In the genomic region with DNA sequence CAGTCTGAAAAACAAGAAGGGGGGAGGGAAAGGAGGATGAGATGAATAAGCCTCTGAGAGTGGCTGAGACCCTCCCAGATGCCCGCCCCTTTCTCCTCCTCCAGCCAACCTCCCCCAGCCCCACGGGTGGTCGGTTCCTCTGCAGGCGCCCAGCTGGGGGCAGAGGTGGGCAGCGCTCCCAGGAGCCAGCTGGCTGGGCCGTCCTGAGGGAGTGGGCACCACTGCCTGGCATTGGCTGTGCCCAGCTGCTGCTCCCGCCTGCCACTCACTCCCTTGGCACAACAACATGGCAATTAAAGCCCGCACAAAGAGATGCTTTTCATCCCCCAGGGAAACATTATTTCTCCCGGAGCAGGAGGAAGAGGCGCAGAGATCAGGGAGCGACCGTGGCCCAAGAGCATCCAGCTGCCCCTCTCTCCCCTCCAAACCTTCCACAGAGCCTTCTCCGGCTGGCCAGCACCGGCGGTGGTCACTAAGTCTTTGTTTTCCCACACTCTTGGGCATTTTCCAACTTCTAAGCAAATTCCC, we compare ENCODE assay signal across 11 cellular contexts.
DNase-seq lines count a peak whose midpoint lies in the region; ATAC-seq and TF ChIP-seq lines count a peak whose summit lies in the region.
"Had no signal": no experiment of that assay in that cellular context is flagged by ENCODE, and none has a peak within 500 bp of the region (broad histone marks: within the 10 kb centered on the region; RNA-seq: fewer than 3 reads in every experiment).

No MANE protein-coding gene starts in this region.

- H3K4me1 ChIP-seq in A673 (ENCODE audit: insufficient read depth, low read length, poor library complexity, severe bottlenecking): peaks cover 34% of the 10 kb centered on the region
- peaks cover 5% of the 10 kb centered on the region for H3K4me1 ChIP-seq in endodermal cell (ENCODE audit: control insufficient read depth, insufficient read depth, low read length)

- no peak for ATAC-seq in effector memory CD8-positive, alpha-beta T cell (replicated peaks)
- no peak for ATAC-seq in HG03354 (IDR thresholded peaks at IDR 0.05; ENCODE audit: poor library complexity, severe bottlenecking, unreplicated experiment)

- intact Hi-C loops in A673 (cut with micrococcal nuclease; ENCODE audit: unreplicated experiment): loop anchor here (10.0 kb wide), 1 partner anchor 55 kb away; no protein-coding TSS in a partner anchor

- POLR2A ChIA-PET in A673 (lab: Charles Lee; ENCODE audit: low non-redundant PET): no interaction called here

- H3K27me3 Mint-ChIP-seq in endodermal cell (ENCODE audit: insufficient read depth): no peaks in the 10 kb centered on the region
- no peaks in the 10 kb centered on the region for H3K27me3 Mint-ChIP-seq in effector memory CD8-positive, alpha-beta T cell

- no peaks in the 10 kb centered on the region for H3K9me3 Mint-ChIP-seq in endodermal cell
- no peaks in the 10 kb centered on the region for H3K9me3 Mint-ChIP-seq in effector memory CD8-positive, alpha-beta T cell

- no peak overlapping the region for H3K4me3 ChIP-seq in A673 (ENCODE audit: low read depth, low read length, poor library complexity, severe bottlenecking)
- no peak overlapping the region for H3K4me3 ChIP-seq in endodermal cell (ENCODE audit: low read length)
- H3K4me3 ChIP-seq: cardiac muscle cell had no signal

- H3K9me3 ChIP-seq in A673 (ENCODE audit: low read depth, low read length, poor library complexity, severe bottlenecking) (no peaks in the 10 kb centered on the region), endodermal cell (ENCODE audit: control insufficient read depth, low read length) (no peaks in the 10 kb centered on the region)

- H3K27ac ChIP-seq in A673 (ENCODE audit: low read depth, low read length, poor library complexity, severe bottlenecking) (peak overlapping the region; percentile 55), endodermal cell (ENCODE audit: low read depth, low read length) (peak overlapping the region; percentile 68)
- H3K27ac ChIP-seq: cardiac muscle cell had no signal

- no peaks in the 10 kb centered on the region for H3K27me3 ChIP-seq in A673 (replicated peaks; ENCODE audit: insufficient read depth, low read depth, low read length, poor library complexity)
- no peaks in the 10 kb centered on the region for H3K27me3 ChIP-seq in endodermal cell (ENCODE audit: control insufficient read depth, insufficient read depth, low read length, poor library complexity, severe bottlenecking)
- H3K27me3 ChIP-seq: cardiac muscle cell had no signal

- DNase-seq in A673 (ENCODE audit: low spot score) (peak; percentile 78), NCI-H2107 (lab: John Stamatoyannopoulos, UW) (peak; percentile 55), endodermal cell (peak; percentile 78), myocyte (ENCODE audit: low read depth) (peak; percentile 67), COLO668 (lab: John Stamatoyannopoulos, UW; ENCODE audit: unreplicated experiment) (no peak), T1000 (lab: John Stamatoyannopoulos, UW) (no peak)
- no peak for DNase-seq in effector memory CD8-positive, alpha-beta T cell
- DNase-seq: activated CD4-positive, alpha-beta T cell treated with anti-CD3 and anti-CD28 coated beads for 1 hour; NCI-H1048 had no signal

- TF ChIP-seq CTCF in A673 (conservative IDR thresholded peaks at IDR 0.05; ENCODE audit: low read depth, low read length) (no peak), endodermal cell (conservative IDR thresholded peaks at IDR 0.05) (no peak)

- 64 to 72% methylated on average over 7 to 15 of the region's 15 CpGs for WGBS in endodermal cell (ENCODE audit: insufficient coverage in 1 of 2, insufficient read length in 1 of 2), 2 experiments

- peaks cover 37% of the 10 kb centered on the region for H3K36me3 Mint-ChIP-seq in endodermal cell (ENCODE audit: low read depth)
- peaks cover 4% of the 10 kb centered on the region for H3K36me3 Mint-ChIP-seq in effector memory CD8-positive, alpha-beta T cell (ENCODE audit: insufficient read depth)

- peaks cover 13% of the 10 kb centered on the region for H3K4me1 Mint-ChIP-seq in endodermal cell
- peaks cover 4% of the 10 kb centered on the region in 2 donors for H3K4me1 Mint-ChIP-seq in effector memory CD8-positive, alpha-beta T cell (ENCODE audit: low read depth in 2 of 2)

- no peak overlapping the region for H3K9ac ChIP-seq in endodermal cell (ENCODE audit: extremely low read depth, low read length, poor library complexity, severe bottlenecking)

- CTCF ChIA-PET in A673 (lab: Charles Lee): no interaction called here

- peak overlapping the region; percentile 77 for H3K27ac Mint-ChIP-seq in endodermal cell
- no peak overlapping the region for H3K27ac Mint-ChIP-seq in effector memory CD8-positive, alpha-beta T cell

- H3K4me3 Mint-ChIP-seq in endodermal cell: no peak overlapping the region
- H3K4me3 Mint-ChIP-seq in effector memory CD8-positive, alpha-beta T cell: no peak overlapping the region

- BruUV-seq in A673 (replicated peaks; lab: Mats Ljungman, UMichigan): no TSS peak

- no peaks in the 10 kb centered on the region for H3K36me3 ChIP-seq in A673 (ENCODE audit: insufficient read depth, low read length, poor library complexity, severe bottlenecking)
- peaks cover 27% of the 10 kb centered on the region for H3K36me3 ChIP-seq in endodermal cell (ENCODE audit: control insufficient read depth, insufficient read depth, low read length)
- H3K36me3 ChIP-seq: cardiac muscle cell had no signal

Comparison
In these comparisons a context has a peak if more than half of its experiments do, and no peak if none do; other contexts are left out.
1. DNase-seq: peak in A673 (single experiment), NCI-H2107 (single experiment), endodermal cell (single experiment) and myocyte (single experiment); none in effector memory CD8-positive, alpha-beta T cell (0 of 3), COLO668 (single experiment) and T1000 (single experiment).